11 cellular contexts compared by ENCODE assay signal in genomic region chr6:11921017-11921438, GRCh38.
DNase-seq lines count a peak whose midpoint lies in the region; ATAC-seq, FAIRE-seq and TF ChIP-seq lines count a peak whose summit lies in the region.
"Had no signal": no experiment of that assay in that cellular context is flagged by ENCODE, and none has a peak within 500 bp of the region (broad histone marks: within the 10 kb centered on the region; RNA-seq: fewer than 3 reads in every experiment).

No MANE protein-coding gene starts in this region.

- WGBS in esophagus squamous epithelium, 2 donors: 29 to 68% methylated on average over 3 of the region's 5 CpGs

- no peaks in the 10 kb centered on the region for H3F3A ChIP-seq in neural progenitor cell (ENCODE audit: low read depth)

- no peaks in the 10 kb centered on the region for H3K9me3 Mint-ChIP-seq in neural progenitor cell

- H3K4me1 ChIP-seq in esophagus squamous epithelium (peaks cover 0 to 34% (median 21%) of the 10 kb centered on the region in 3 donors), neural progenitor cell (peaks cover 15% of the 10 kb centered on the region), kidney (ENCODE audit: control insufficient read depth in 1 of 2, insufficient read depth in 1 of 2, low read depth in 1 of 2, low read length in 2 of 2) (peaks cover 0 to 6% of the 10 kb centered on the region in 2 donors)

- no peak overlapping the region for H3K4me3 Mint-ChIP-seq in neural progenitor cell

- DNase-seq in AG08395 (ENCODE audit: low spot score) (peak; percentile 95), OCI-M1 (lab: John Stamatoyannopoulos, UW) (peak; percentile 53), esophagus squamous epithelium (lab: John Stamatoyannopoulos, UW) (no peak), neural progenitor cell (ENCODE audit: low spot score) (peak; percentile 29), GM19240 (ENCODE audit: insufficient read length, low spot score) (no peak), kidney (no peak)
- no peak for DNase-seq in NK-92 treated with Interleukin-12 subunit alpha and Interleukin-12 subunit beta, amount 100 ng/mL, for 24 hours (lab: John Stamatoyannopoulos, UW)
- DNase-seq: activated effector memory CD4-positive, alpha-beta T cell treated with anti-CD3 and anti-CD28 coated beads, Interleukin-2, amount 50 U/mL, for 16 hours; COR-L47; stimulated activated naive CD4-positive, alpha-beta T cell treated with Interleukin-2 at 50 U/mL for 16 hours had no signal

- no peak overlapping the region for H3K4me2 ChIP-seq in neural progenitor cell

- no peaks in the 10 kb centered on the region for H4K20me1 ChIP-seq in neural progenitor cell (ENCODE audit: low read depth)

- peaks cover 40% of the 10 kb centered on the region for H3K4me1 Mint-ChIP-seq in neural progenitor cell

- H3K79me2 ChIP-seq in neural progenitor cell (ENCODE audit: low read depth): no peaks in the 10 kb centered on the region

- FAIRE-seq in kidney (lab: Jason Lieb, UNC): no peak

- no peak for ATAC-seq in HG03196 (IDR thresholded peaks at IDR 0.05; ENCODE audit: unreplicated experiment)

- H3K9ac ChIP-seq in neural progenitor cell (no peak overlapping the region), kidney (ENCODE audit: low read length in 2 of 2) (no peak overlapping the region)

- H3K27me3 ChIP-seq in esophagus squamous epithelium: no peaks in the 10 kb centered on the region
- no peaks in the 10 kb centered on the region for H3K27me3 ChIP-seq in neural progenitor cell

- peaks cover 8% of the 10 kb centered on the region for H3K27me3 Mint-ChIP-seq in neural progenitor cell (ENCODE audit: insufficient read depth, low read depth)

- no peak for TF ChIP-seq POLR2A in esophagus squamous epithelium (IDR thresholded peaks at IDR 0.05)

- TF ChIP-seq CTCF in esophagus squamous epithelium (IDR thresholded peaks at IDR 0.05) (no peak), neural progenitor cell (IDR thresholded peaks at IDR 0.05) (no peak), kidney (IDR thresholded peaks at IDR 0.05; ENCODE audit: borderline replicate concordance, extremely low read depth, insufficient read depth) (no peak)

- H3K36me3 ChIP-seq in esophagus squamous epithelium: no peaks in the 10 kb centered on the region
- H3K36me3 ChIP-seq in neural progenitor cell: no peaks in the 10 kb centered on the region
- no peaks in the 10 kb centered on the region for H3K36me3 ChIP-seq in kidney (ENCODE audit: control insufficient read depth in 1 of 2, insufficient read depth in 2 of 2, low read length in 2 of 2)

- no peaks in the 10 kb centered on the region for H3K36me3 Mint-ChIP-seq in neural progenitor cell

- H3K9me3 ChIP-seq in esophagus squamous epithelium (no peaks in the 10 kb centered on the region), neural progenitor cell (ENCODE audit: low read depth) (no peaks in the 10 kb centered on the region), kidney (ENCODE audit: control insufficient read depth in 1 of 2, low read length in 2 of 2) (no peaks in the 10 kb centered on the region)

- H3K4me3 ChIP-seq in esophagus squamous epithelium (no peak overlapping the region), neural progenitor cell (no peak overlapping the region), kidney (ENCODE audit: low read length in 2 of 2) (no peak overlapping the region)

- H3K27ac ChIP-seq in esophagus squamous epithelium (peak overlapping the region; percentile 33 to 65 (median 51)), neural progenitor cell (no peak overlapping the region), kidney (ENCODE audit: low read depth in 2 of 2, low read length in 2 of 2) (no peak overlapping the region)

- intact Hi-C loops in esophagus squamous epithelium (cut with DNase I) (no loop called here), kidney (cut with DNase I) (no loop called here)

- peak overlapping the region; percentile 46 for H3K27ac Mint-ChIP-seq in neural progenitor cell

- H2AFZ ChIP-seq in neural progenitor cell (replicated peaks): peak overlapping the region; percentile 44

Comparison
In these comparisons a context has a peak if more than half of its experiments do, and no peak if none do; other contexts are left out.
1. DNase-seq: peak in AG08395 (single experiment), OCI-M1 (single experiment) and neural progenitor cell (single experiment); none in esophagus squamous epithelium (single experiment), GM19240 (single experiment), kidney (single experiment) and NK-92 treated with Interleukin-12 subunit alpha and Interleukin-12 subunit beta, amount 100 ng/mL, for 24 hours (single experiment).
2. H3K27ac ChIP-seq: peak in esophagus squamous epithelium (4 of 4); none in neural progenitor cell (single experiment) and kidney (0 of 2).